Comparison of ENCODE assay signal across 12 cellular contexts in genomic region chr17:45130640-45131293, GRCh38. TPM values are rescaled to one million over a fixed set of nuclear protein-coding genes. Genes with fewer than 3 reads are reported as not detected.
DNase-seq lines count a peak whose midpoint lies in the region; ATAC-seq, FAIRE-seq and TF ChIP-seq lines count a peak whose summit lies in the region.
"Had no signal": no experiment of that assay in that cellular context is flagged by ENCODE, and none has a peak within 500 bp of the region (broad histone marks: within the 10 kb centered on the region; RNA-seq: fewer than 3 reads in every experiment).

No MANE protein-coding gene starts in this region.

- H3K4ac ChIP-seq in H1 (replicated peaks; ENCODE audit: insufficient read length, low read depth, low read length) = no peak overlapping the region

- H3K4me3 ChIP-seq in ACC112 (ENCODE audit: low read depth, low read length) (peak overlapping the region; percentile 85), H1 (ENCODE audit: extremely low read depth in 1 of 4, insufficient read depth in 2 of 4, low read depth in 3 of 4, low read length in 4 of 4) (no peak overlapping the region)

- H2AFZ ChIP-seq in ACC112 (ENCODE audit: low read length, unreplicated experiment) (no peak overlapping the region), H1 (ENCODE audit: low read length) (no peak overlapping the region)

- peaks cover 8% of the 10 kb centered on the region; the same call in 1 of the 2 replicates for H3K23me2 ChIP-seq in H1 (ENCODE audit: low read depth, low read length)

- 91% methylated on average over 8 of the region's 8 CpGs; no CpG with 5 or more reads in 1 of the 2 experiments for WGBS in H1 (ENCODE audit: extremely low coverage in 1 of 2, insufficient coverage in 1 of 2, insufficient read length in 1 of 2, insufficient replicate concordance in 2 of 2, low coverage in 1 of 2, low lambda C conversion rate in 2 of 2, missing lambda C conversion rate in 1 of 2), 2 experiments

- H3K27me3 ChIP-seq in ACC112 (ENCODE audit: insufficient read depth, low read length) (no peaks in the 10 kb centered on the region), H1 (replicated peaks in 1 of 4; ENCODE audit: control insufficient read depth in 3 of 4, extremely low read depth in 1 of 4, insufficient read depth in 3 of 4, low read length in 3 of 4) (no peaks in the 10 kb centered on the region)

- no peaks in the 10 kb centered on the region for H3K9me3 ChIP-seq in H1 (ENCODE audit: insufficient read depth in 2 of 2, low read depth in 1 of 2, low read length in 1 of 2)

- ATAC-seq in naive thymus-derived CD8-positive, alpha-beta T cell = no peak
- no peak for ATAC-seq in HG03108 (IDR thresholded peaks at IDR 0.05; ENCODE audit: unreplicated experiment)
- ATAC-seq: activated naive CD4-positive, alpha-beta T cell treated with anti-CD3 and anti-CD28 coated beads, Interleukin-2, amount 50 U/mL, for 72 hours had no signal

- no peaks in the 10 kb centered on the region for H3K79me2 ChIP-seq in ACC112 (ENCODE audit: control insufficient read depth, insufficient read depth, low read length, unreplicated experiment)
- H3K79me2 ChIP-seq in H1 (ENCODE audit: control insufficient read depth in 1 of 2, insufficient read depth in 2 of 2, low read length in 2 of 2) = no peaks in the 10 kb centered on the region
- H3K79me2 ChIP-seq: parathyroid adenoma had no signal

- TF ChIP-seq RAD21 in H1 (IDR thresholded peaks at IDR 0.05 in 1 of 2, conservative IDR thresholded peaks at IDR 0.05 in 1 of 2; ENCODE audit: low read depth in 2 of 2, low read length in 2 of 2) = no peak

- H3K27ac Mint-ChIP-seq in HFFc6 = peak overlapping the region; percentile 47; the same call in 1 of the 2 replicates
- peak overlapping the region in 3 of 10 donors; percentile 8 to 63 (median 44) for H3K27ac Mint-ChIP-seq in naive thymus-derived CD8-positive, alpha-beta T cell
- H3K27ac Mint-ChIP-seq: activated naive CD4-positive, alpha-beta T cell treated with anti-CD3 and anti-CD28 coated beads, Interleukin-2, amount 50 U/mL, for 72 hours had no signal

- POLR2A ChIA-PET in H1 (lab: Charles Lee; ENCODE audit: partially characterized antibody) = interaction anchor here (1.1 to 15.8 kb wide), 5 partner anchors 12 to 79 kb away, joined by 3 to 185 read pairs (median 5); partner anchors contain the start of genes HEXIM1 and HEXIM2
- POLR2A ChIA-PET in naive thymus-derived CD8-positive, alpha-beta T cell (lab: Charles Lee) = interaction anchor here (1.2 kb wide), 1 partner anchor 12 kb away, joined by 4 read pairs; no protein-coding TSS in a partner anchor

- H4K5ac ChIP-seq in H1 (ENCODE audit: insufficient read length, low read depth, low read length) = no peak overlapping the region

- H2BK15ac ChIP-seq in H1 (ENCODE audit: low read length) = 0 out of 2 replicates have a peak overlapping the region, but pooled peaks have one; percentile 95

- H3K9ac ChIP-seq in H1 (replicated peaks in 1 of 4; ENCODE audit: extremely low read depth in 1 of 4, low read depth in 3 of 4, low read length in 3 of 4) = no peak overlapping the region
- H3K9ac ChIP-seq: parathyroid adenoma had no signal

- H2AK5ac ChIP-seq in H1 (ENCODE audit: low read depth, low read length) = peak overlapping the region; percentile 32; the same call in 1 of the 2 replicates

- no peak overlapping the region for H2BK120ac ChIP-seq in H1 (replicated peaks; ENCODE audit: low read depth, low read length)

- peaks cover 5 to 13% of the 10 kb centered on the region in 2 experiments for H4K20me1 ChIP-seq in H1 (replicated peaks in 1 of 2; ENCODE audit: control insufficient read depth in 1 of 2, insufficient read depth in 2 of 2, low read length in 2 of 2)

- H3K56ac ChIP-seq in H1 (replicated peaks; ENCODE audit: insufficient read length, low read depth, low read length) = no peak overlapping the region

- DNase-seq in HFFc6 (no peak), H1 (ENCODE audit: low read depth in 1 of 2, low spot score in 2 of 2) (no peak), GM12892 (ENCODE audit: insufficient read length) (no peak), SW 1271 (lab: John Stamatoyannopoulos, UW) (no peak), midbrain (lab: John Stamatoyannopoulos, UW) (no peak)
- DNase-seq in naive thymus-derived CD8-positive, alpha-beta T cell = peak in 1 of 10 donors; percentile 41
- DNase-seq: DMS153 had no signal

- TF ChIP-seq EP300 in H1 (IDR thresholded peaks at IDR 0.05; ENCODE audit: borderline replicate concordance in 1 of 2, low read depth in 2 of 2, low read length in 2 of 2) = no peak

- TF ChIP-seq POLR2A in H1 (IDR thresholded peaks at IDR 0.05; ENCODE audit: control extremely low read depth in 1 of 2, low read depth in 2 of 2, low read length in 2 of 2) (no peak), GM12892 (IDR thresholded peaks at IDR 0.05; ENCODE audit: low read depth, low read length) (no peak)

- no peaks in the 10 kb centered on the region for H3K9me3 Mint-ChIP-seq in HFFc6
- no peaks in the 10 kb centered on the region for H3K9me3 Mint-ChIP-seq in naive thymus-derived CD8-positive, alpha-beta T cell
- H3K9me3 Mint-ChIP-seq: activated naive CD4-positive, alpha-beta T cell treated with anti-CD3 and anti-CD28 coated beads, Interleukin-2, amount 50 U/mL, for 72 hours had no signal

- no peaks in the 10 kb centered on the region for H3K79me1 ChIP-seq in H1 (ENCODE audit: low read depth, low read length)

- peaks cover under 1% of the 10 kb centered on the region; the same call in 1 of the 2 replicates for H3K36me3 Mint-ChIP-seq in HFFc6 (ENCODE audit: low read depth)
- H3K36me3 Mint-ChIP-seq in naive thymus-derived CD8-positive, alpha-beta T cell = no peaks in the 10 kb centered on the region
- H3K36me3 Mint-ChIP-seq: activated naive CD4-positive, alpha-beta T cell treated with anti-CD3 and anti-CD28 coated beads, Interleukin-2, amount 50 U/mL, for 72 hours had no signal

- FAIRE-seq in H1 (lab: Jason Lieb, UNC) (no peak), GM12892 (lab: Jason Lieb, UNC) (no peak)
- FAIRE-seq: H54 had no signal

- H2BK12ac ChIP-seq in H1 (ENCODE audit: low read depth, low read length) = peak overlapping the region; percentile 2; the same call in 1 of the 2 replicates

- H3K27ac ChIP-seq in ACC112 (ENCODE audit: low read depth, low read length) (no peak overlapping the region), H1 (ENCODE audit: low read depth, low read length) (no peak overlapping the region)
- H3K27ac ChIP-seq: parathyroid adenoma had no signal

- H3K4me3 Mint-ChIP-seq in HFFc6 = peak overlapping the region; percentile 82
- H3K4me3 Mint-ChIP-seq in naive thymus-derived CD8-positive, alpha-beta T cell = peak overlapping the region; percentile 15 to 84 (median 55)

- no peak overlapping the region for H3K14ac ChIP-seq in H1 (ENCODE audit: insufficient read length)

- no peak overlapping the region for H3K23ac ChIP-seq in H1 (ENCODE audit: insufficient read length)

- H3K4me2 ChIP-seq in H1 (ENCODE audit: insufficient read depth in 1 of 2, low read depth in 2 of 2, low read length in 2 of 2) = peak overlapping the region in 1 of 2 experiments; percentile 55; a peak in 1 of 4 replicates

- H3K18ac ChIP-seq in H1 (ENCODE audit: extremely low read depth, low read length) = no peak overlapping the region

- peaks cover 55% of the 10 kb centered on the region for H3K4me1 Mint-ChIP-seq in HFFc6 (ENCODE audit: low read depth)
- H3K4me1 Mint-ChIP-seq in naive thymus-derived CD8-positive, alpha-beta T cell = peaks cover 5 to 15% (median 11%) of the 10 kb centered on the region in 4 donors

- H3K36me3 ChIP-seq in ACC112 (ENCODE audit: insufficient read depth, low read length) = no peaks in the 10 kb centered on the region
- no peaks in the 10 kb centered on the region for H3K36me3 ChIP-seq in H1 (ENCODE audit: control insufficient read depth in 2 of 4, insufficient read depth in 4 of 4, low read length in 3 of 4)

- no peaks in the 10 kb centered on the region for H3K27me3 Mint-ChIP-seq in HFFc6 (ENCODE audit: insufficient read depth)
- peaks cover 0 to 3% (median 3%) of the 10 kb centered on the region in 5 donors for H3K27me3 Mint-ChIP-seq in naive thymus-derived CD8-positive, alpha-beta T cell

- peaks cover 16% of the 10 kb centered on the region for H3K4me1 ChIP-seq in ACC112 (ENCODE audit: control insufficient read depth, insufficient read depth, low read length, unreplicated experiment)
- H3K4me1 ChIP-seq in H1 (replicated peaks in 1 of 4; ENCODE audit: control insufficient read depth in 3 of 4, insufficient read depth in 4 of 4, low read length in 3 of 4) = peaks cover 0 to 20% (median 8%) of the 10 kb centered on the region in 4 experiments; a peak in 5 of 7 replicates

- no peak overlapping the region for H2BK20ac ChIP-seq in H1 (ENCODE audit: low read length)

- CTCF ChIA-PET in H1 (lab: Charles Lee; ENCODE audit: partially characterized antibody) = interaction anchor here (0.6 to 11.7 kb wide), 14 partner anchors 9 to 105 kb away, joined by 3 to 156 read pairs (median 6); no protein-coding TSS in a partner anchor

- H4K91ac ChIP-seq in H1 (replicated peaks; ENCODE audit: insufficient read length, low read length) = no peak overlapping the region

- TF ChIP-seq CTCF in HFFc6 (IDR thresholded peaks at IDR 0.05) = no peak
- no peak for TF ChIP-seq CTCF in H1 (IDR thresholded peaks at IDR 0.05; ENCODE audit: control extremely low read depth in 1 of 3, insufficient read depth in 1 of 3, low read depth in 1 of 3, low read length in 3 of 3)

- no peak overlapping the region for H2BK5ac ChIP-seq in H1 (ENCODE audit: low read depth, low read length)

- H4K8ac ChIP-seq in H1 (ENCODE audit: extremely low read depth, insufficient read depth, low read length) = no peak overlapping the region; the same call in 1 of the 2 replicates

RNA-seq across cellular contexts. Expression of gene PLCD3, which starts 1.5 kb away (rescaled TPM):
- total RNA-seq in HFFc6 (2021; fragmentation: NEBNext Ultra II Directional; extraction: Animal tissue kit (Norgen Biotek cat#: 25700)) = 100 to 1,000 TPM in 1 of 6 experiments, 10 to 100 TPM in 5; 77.2 to 112 (median 83.8) TPM
- 42.7 and 48.1 TPM in 2 replicates for total RNA-seq in H1 (2021; fragmentation: NEBNext Ultra II Directional; extraction: Animal tissue kit (Norgen Biotek cat#: 25700))
- polyA plus RNA-seq in H1 (2011; rRNA removed) = 26.5 and 32.3 TPM in 2 replicates
- polyA plus RNA-seq in H1 (2011; cell fraction: cytosol; rRNA removed) = 24.7 TPM
- polyA plus RNA-seq in H1 (2011; cell fraction: nucleus; rRNA removed) = 28.3 TPM
- polyA plus RNA-seq in H1 (2012, experiment 1 of 2) = 21.6 to 33.0 TPM (median 28.2 TPM) in 4 replicates
- 27.8 TPM for polyA plus RNA-seq in H1 (2012, experiment 2 of 2)
- 20.4 TPM for polyA plus RNA-seq in H1 (2013, experiment 1 of 2)
- polyA plus RNA-seq in H1 (2013, experiment 2 of 2) = 20.7 TPM
- polyA minus RNA-seq in H1 (2011; rRNA and poly(A)+ RNA removed) = 16.3 and 24.8 TPM in 2 replicates
- 18.3 TPM for polyA minus RNA-seq in H1 (2011; cell fraction: cytosol; rRNA and poly(A)+ RNA removed)
- polyA minus RNA-seq in H1 (2011; cell fraction: nucleus; rRNA and poly(A)+ RNA removed) = 25.1 TPM
- total RNA-seq in naive thymus-derived CD8-positive, alpha-beta T cell = 1 to 10 TPM; 1.6 to 4.0 TPM
- under 1 TPM; 0.35 to 0.65 (median 0.56) TPM for polyA plus RNA-seq in naive thymus-derived CD8-positive, alpha-beta T cell
- polyA plus RNA-seq in GM12892 (2012; ENCODE audit: missing spikeins) = 0.17 TPM

RNA-seq across cellular contexts. Expression of gene ACBD4, which starts 4.7 kb away (rescaled TPM):
- 1 to 10 TPM; 5.0 to 8.0 (median 6.5) TPM for total RNA-seq in HFFc6 (2021; fragmentation: NEBNext Ultra II Directional; extraction: Animal tissue kit (Norgen Biotek cat#: 25700))
- total RNA-seq in H1 (2021; fragmentation: NEBNext Ultra II Directional; extraction: Animal tissue kit (Norgen Biotek cat#: 25700)) = 9.3 and 10.7 TPM in 2 replicates
- 7.3 and 14.2 TPM in 2 replicates for polyA plus RNA-seq in H1 (2011; rRNA removed)
- polyA plus RNA-seq in H1 (2011; cell fraction: cytosol; rRNA removed) = 15.5 TPM
- 47.3 TPM for polyA plus RNA-seq in H1 (2011; cell fraction: nucleus; rRNA removed)
- polyA plus RNA-seq in H1 (2012, experiment 1 of 2) = 10.5 to 14.1 TPM (median 12.7 TPM) in 4 replicates
- 9.2 TPM for polyA plus RNA-seq in H1 (2012, experiment 2 of 2)
- 9.3 TPM for polyA plus RNA-seq in H1 (2013, experiment 1 of 2)
- polyA plus RNA-seq in H1 (2013, experiment 2 of 2) = 7.3 TPM
- polyA minus RNA-seq in H1 (2011; rRNA and poly(A)+ RNA removed) = 7.1 and 7.7 TPM in 2 replicates
- 8.5 TPM for polyA minus RNA-seq in H1 (2011; cell fraction: cytosol; rRNA and poly(A)+ RNA removed)
- polyA minus RNA-seq in H1 (2011; cell fraction: nucleus; rRNA and poly(A)+ RNA removed) = 18.7 TPM
- total RNA-seq in naive thymus-derived CD8-positive, alpha-beta T cell = 10 to 100 TPM; 39.4 to 48.5 TPM
- polyA plus RNA-seq in naive thymus-derived CD8-positive, alpha-beta T cell = 10 to 100 TPM; 10.5 to 17.4 (median 11.7) TPM
- polyA plus RNA-seq in GM12892 (2012; ENCODE audit: missing spikeins) = 6.1 TPM

RNA-seq across cellular contexts. Expression of gene HEXIM1, which starts 17.5 kb away (rescaled TPM):
- 10 to 100 TPM; 31.8 to 42.0 (median 34.5) TPM for total RNA-seq in HFFc6 (2021; fragmentation: NEBNext Ultra II Directional; extraction: Animal tissue kit (Norgen Biotek cat#: 25700))
- total RNA-seq in H1 (2021; fragmentation: NEBNext Ultra II Directional; extraction: Animal tissue kit (Norgen Biotek cat#: 25700)) = 36.9 and 38.3 TPM in 2 replicates
- 9.1 and 11.1 TPM in 2 replicates for polyA plus RNA-seq in H1 (2011; rRNA removed)
- polyA plus RNA-seq in H1 (2011; cell fraction: cytosol; rRNA removed) = 14.0 TPM
- 10.2 TPM for polyA plus RNA-seq in H1 (2011; cell fraction: nucleus; rRNA removed)
- 16.8 to 21.8 TPM (median 20.6 TPM) in 4 replicates for polyA plus RNA-seq in H1 (2012, experiment 1 of 2)
- 7.1 TPM for polyA plus RNA-seq in H1 (2012, experiment 2 of 2)
- 18.9 TPM for polyA plus RNA-seq in H1 (2013, experiment 1 of 2)
- 18.6 TPM for polyA plus RNA-seq in H1 (2013, experiment 2 of 2)
- 2.5 and 3.5 TPM in 2 replicates for polyA minus RNA-seq in H1 (2011; rRNA and poly(A)+ RNA removed)
- 6.5 TPM for polyA minus RNA-seq in H1 (2011; cell fraction: cytosol; rRNA and poly(A)+ RNA removed)
- 7.7 TPM for polyA minus RNA-seq in H1 (2011; cell fraction: nucleus; rRNA and poly(A)+ RNA removed)
- 10 to 100 TPM; 34.3 to 35.1 TPM for total RNA-seq in naive thymus-derived CD8-positive, alpha-beta T cell
- polyA plus RNA-seq in naive thymus-derived CD8-positive, alpha-beta T cell = 1 to 10 TPM; 4.9 to 6.8 (median 5.4) TPM
- polyA plus RNA-seq in GM12892 (2012; ENCODE audit: missing spikeins) = 11.4 TPM

RNA-seq across cellular contexts. Expression of gene HEXIM2, which starts 30.9 kb away (rescaled TPM):
- 1 to 10 TPM; 4.8 to 9.5 (median 6.2) TPM for total RNA-seq in HFFc6 (2021; fragmentation: NEBNext Ultra II Directional; extraction: Animal tissue kit (Norgen Biotek cat#: 25700))
- 13.2 and 13.9 TPM in 2 replicates for total RNA-seq in H1 (2021; fragmentation: NEBNext Ultra II Directional; extraction: Animal tissue kit (Norgen Biotek cat#: 25700))
- 7.5 and 10.6 TPM in 2 replicates for polyA plus RNA-seq in H1 (2011; rRNA removed)
- polyA plus RNA-seq in H1 (2011; cell fraction: cytosol; rRNA removed) = 11.8 TPM
- 9.0 TPM for polyA plus RNA-seq in H1 (2011; cell fraction: nucleus; rRNA removed)
- polyA plus RNA-seq in H1 (2012, experiment 1 of 2) = 7.8 to 13.6 TPM (median 12.5 TPM) in 4 replicates
- 13.0 TPM for polyA plus RNA-seq in H1 (2012, experiment 2 of 2)
- polyA plus RNA-seq in H1 (2013, experiment 1 of 2) = 4.2 TPM
- polyA plus RNA-seq in H1 (2013, experiment 2 of 2) = 4.1 TPM
- polyA minus RNA-seq in H1 (2011; rRNA and poly(A)+ RNA removed) = 5.9 and 6.0 TPM in 2 replicates
- polyA minus RNA-seq in H1 (2011; cell fraction: cytosol; rRNA and poly(A)+ RNA removed) = 5.0 TPM
- polyA minus RNA-seq in H1 (2011; cell fraction: nucleus; rRNA and poly(A)+ RNA removed) = 5.5 TPM
- 1 to 10 TPM; 3.4 to 4.4 TPM for total RNA-seq in naive thymus-derived CD8-positive, alpha-beta T cell
- polyA plus RNA-seq in naive thymus-derived CD8-positive, alpha-beta T cell = 1 to 10 TPM; 2.6 to 3.6 (median 3.3) TPM
- 4.4 TPM for polyA plus RNA-seq in GM12892 (2012; ENCODE audit: missing spikeins)
